In genomic region chr19:41904118-41904870, GRCh38 we compare ENCODE assay signal across 12 cellular contexts. TPM values are rescaled to one million over a fixed set of nuclear protein-coding genes. Genes with fewer than 3 reads are reported as not detected.
A peak's percentile ranks its signal among the peaks of the same experiment; 100 is the strongest.
DNase-seq lines count a peak whose midpoint lies in the region; ATAC-seq and TF ChIP-seq lines count a peak whose summit lies in the region.
"Had no signal": no experiment of that assay in that cellular context is flagged by ENCODE, and none has a peak within 500 bp of the region (broad histone marks: within the 10 kb centered on the region; RNA-seq: fewer than 3 reads in every experiment).

No MANE protein-coding gene starts in this region.

- no peak for TF ChIP-seq RAD21 in liver (IDR thresholded peaks at IDR 0.05)

- H3K4me3 ChIP-seq in CD8-positive, alpha-beta T cell (ENCODE audit: low read depth, low read length), result no peak overlapping the region
- H3K4me3 ChIP-seq in RWPE2 (ENCODE audit: severe bottlenecking) (no peak overlapping the region), liver (ENCODE audit: low read depth in 1 of 3, low read length in 3 of 3) (no peak overlapping the region)
- no peak overlapping the region for H3K4me3 ChIP-seq in effector memory CD4-positive, alpha-beta T cell (ENCODE audit: insufficient read depth, low read depth, low read length, poor library complexity, severe bottlenecking)
- H3K4me3 ChIP-seq: BLaER1 treated with 17β-estradiol and CSF1 and Interleukin-3, amounts not matched to agents 10 nM and 100 nM had no signal

- H4K5ac ChIP-seq in H9 (ENCODE audit: insufficient read length, low read depth, low read length), result no peak overlapping the region

- H2AFZ ChIP-seq in H9 (ENCODE audit: low read length), result no peak overlapping the region

- no peak overlapping the region for H4K91ac ChIP-seq in H9 (ENCODE audit: insufficient read length, low read depth, low read length)

- no peaks in the 10 kb centered on the region for H3K79me2 ChIP-seq in H9 (ENCODE audit: insufficient read depth, low read length)

- H3K79me1 ChIP-seq in H9 (ENCODE audit: insufficient read depth, low read depth, low read length, poor library complexity, severe bottlenecking), result no peaks in the 10 kb centered on the region

- no peak overlapping the region for H2BK120ac ChIP-seq in H9 (ENCODE audit: low read depth, low read length, poor library complexity, severe bottlenecking)

- peaks cover 61% of the 10 kb centered on the region for H3K4me1 ChIP-seq in CD8-positive, alpha-beta T cell (ENCODE audit: insufficient read depth, low read length)
- no peaks in the 10 kb centered on the region for H3K4me1 ChIP-seq in RWPE2 (ENCODE audit: insufficient read depth, poor library complexity, severe bottlenecking)
- H3K4me1 ChIP-seq in liver (ENCODE audit: control insufficient read depth in 4 of 4, insufficient read depth in 4 of 4, low read length in 3 of 4), result peaks cover 0 to 7% (median 4%) of the 10 kb centered on the region in 4 donors
- H3K4me1 ChIP-seq in effector memory CD4-positive, alpha-beta T cell (ENCODE audit: control insufficient read depth, insufficient read depth, low read length, poor library complexity, severe bottlenecking), result peaks cover 7% of the 10 kb centered on the region
- H3K4me1 ChIP-seq in H9 (ENCODE audit: insufficient read depth, low read length), result no peaks in the 10 kb centered on the region
- H3K4me1 ChIP-seq: foreskin keratinocyte had no signal

- H3K4me3 Mint-ChIP-seq in CD8-positive, alpha-beta T cell, result no peak overlapping the region
- no peak overlapping the region for H3K4me3 Mint-ChIP-seq in natural killer cell treated with Interleukin-12 subunit alpha and Interleukin-12 subunit beta and Interleukin-15 and Interleukin-18, amount 100 ng/mL, for 72 hours
- no peak overlapping the region for H3K4me3 Mint-ChIP-seq in H9

- H3K23me2 ChIP-seq in H9 (ENCODE audit: insufficient read length, low read depth, low read length, poor library complexity, severe bottlenecking), result no peaks in the 10 kb centered on the region

- H3K4me2 ChIP-seq in H9 (ENCODE audit: insufficient read depth, insufficient read length, low read length), result no peak overlapping the region
- H3K4me2 ChIP-seq: BLaER1 treated with 17β-estradiol and CSF1 and Interleukin-3, amounts not matched to agents 10 nM and 100 nM had no signal

- H3K14ac ChIP-seq in H9 (ENCODE audit: insufficient read depth, low read length), result no peak overlapping the region

- no peaks in the 10 kb centered on the region for H3K27me3 ChIP-seq in CD8-positive, alpha-beta T cell (ENCODE audit: insufficient read depth, low read length)
- no peaks in the 10 kb centered on the region for H3K27me3 ChIP-seq in RWPE2 (ENCODE audit: insufficient read depth, poor library complexity, severe bottlenecking)
- H3K27me3 ChIP-seq in liver (ENCODE audit: control insufficient read depth in 4 of 4, insufficient read depth in 4 of 4, low read length in 3 of 4), result no peaks in the 10 kb centered on the region
- H3K27me3 ChIP-seq in effector memory CD4-positive, alpha-beta T cell (replicated peaks; ENCODE audit: control insufficient read depth, insufficient read depth, low read length, poor library complexity, severe bottlenecking), result no peaks in the 10 kb centered on the region
- no peaks in the 10 kb centered on the region; the same call in 1 of the 2 replicates for H3K27me3 ChIP-seq in H9 (ENCODE audit: insufficient read depth, low read length)
- H3K27me3 ChIP-seq: BLaER1 treated with 17β-estradiol and CSF1 and Interleukin-3, amounts not matched to agents 10 nM and 100 nM; foreskin keratinocyte had no signal

- H4K8ac ChIP-seq in H9 (replicated peaks; ENCODE audit: insufficient read length, low read depth, low read length), result no peak overlapping the region

- 81% methylated on average over 30 of the region's 30 CpGs for WGBS in liver
- WGBS in H9 (ENCODE audit: extremely low coverage, insufficient read length, low lambda C conversion rate), result no CpG with 5 or more reads among the region's 30 CpGs

- TF ChIP-seq CTCF in CD8-positive, alpha-beta T cell (IDR thresholded peaks at IDR 0.05), result no peak
- TF ChIP-seq CTCF in RWPE2 (IDR thresholded peaks at IDR 0.05; ENCODE audit: poor library complexity, severe bottlenecking) (no peak), liver (IDR thresholded peaks at IDR 0.05; ENCODE audit: low read depth, low read length, missing input control) (no peak), H9 (conservative IDR thresholded peaks at IDR 0.05) (no peak)

- peak overlapping the region; percentile 29 for H3K27ac Mint-ChIP-seq in CD8-positive, alpha-beta T cell
- H3K27ac Mint-ChIP-seq in natural killer cell treated with Interleukin-12 subunit alpha and Interleukin-12 subunit beta and Interleukin-15 and Interleukin-18, amount 100 ng/mL, for 72 hours, result no peak overlapping the region
- no peak overlapping the region; a peak in 2 of 7 replicates for H3K27ac Mint-ChIP-seq in H9

- H3K9me3 ChIP-seq in CD8-positive, alpha-beta T cell (ENCODE audit: low read length), result no peaks in the 10 kb centered on the region
- H3K9me3 ChIP-seq in RWPE2 (ENCODE audit: severe bottlenecking) (no peaks in the 10 kb centered on the region), liver (ENCODE audit: control insufficient read depth in 4 of 4, low read length in 3 of 4) (no peaks in the 10 kb centered on the region), H9 (ENCODE audit: control insufficient read depth, low read depth, low read length) (no peaks in the 10 kb centered on the region)
- H3K9me3 ChIP-seq in effector memory CD4-positive, alpha-beta T cell (ENCODE audit: control insufficient read depth, low read length), result no peaks in the 10 kb centered on the region
- H3K9me3 ChIP-seq: BLaER1 treated with 17β-estradiol and CSF1 and Interleukin-3, amounts not matched to agents 10 nM and 100 nM had no signal

- no peak overlapping the region for H3K18ac ChIP-seq in H9 (ENCODE audit: insufficient read length, low read depth, low read length)

- H2BK20ac ChIP-seq in H9 (ENCODE audit: low read depth, low read length, poor library complexity, severe bottlenecking), result no peak overlapping the region

- POLR2A ChIA-PET in CD8-positive, alpha-beta T cell (lab: Charles Lee), result interaction anchor here (2.6 to 18.1 kb wide), 2 partner anchors 8 to 17 kb away, joined by 11 to 253 read pairs; partner anchors contain the start of gene ARHGEF1

- peaks cover 72% of the 10 kb centered on the region for H3K36me3 Mint-ChIP-seq in CD8-positive, alpha-beta T cell
- peaks cover 8% of the 10 kb centered on the region for H3K36me3 Mint-ChIP-seq in natural killer cell treated with Interleukin-12 subunit alpha and Interleukin-12 subunit beta and Interleukin-15 and Interleukin-18, amount 100 ng/mL, for 72 hours
- peaks cover 17 to 61% (median 48%) of the 10 kb centered on the region in 3 experiments; a peak in 6 of 7 replicates for H3K36me3 Mint-ChIP-seq in H9 (ENCODE audit: insufficient read depth in 1 of 3, low read depth in 3 of 3)

- no peak for DNase-seq in CD8-positive, alpha-beta T cell
- DNase-seq in NCI-H1105 (lab: John Stamatoyannopoulos, UW), result peak; percentile 77
- no peak for DNase-seq in RWPE2 (ENCODE audit: low spot score)
- no peak for DNase-seq in effector memory CD4-positive, alpha-beta T cell
- DNase-seq in natural killer cell treated with Interleukin-12 subunit alpha and Interleukin-12 subunit beta and Interleukin-15 and Interleukin-18, amount 100 ng/mL, for 72 hours (ENCODE audit: low spot score), result no peak
- no peak for DNase-seq in H9
- DNase-seq: foreskin keratinocyte, T-helper 1 cell had no signal

- H3T11ph ChIP-seq in H9 (ENCODE audit: low read length), result no peak overlapping the region

- no peak overlapping the region for H2BK12ac ChIP-seq in H9 (ENCODE audit: insufficient read length, low read depth, low read length)

- H3K9ac ChIP-seq in liver (ENCODE audit: low read depth in 1 of 2, low read length in 2 of 2), result no peak overlapping the region
- no peak overlapping the region for H3K9ac ChIP-seq in H9 (ENCODE audit: extremely low read depth, insufficient read length, low read length)
- H3K9ac ChIP-seq: BLaER1 treated with 17β-estradiol and CSF1 and Interleukin-3, amounts not matched to agents 10 nM and 100 nM had no signal

- intact Hi-C loops in CD8-positive, alpha-beta T cell (cut with DNase I, micrococcal nuclease), result no loop called here

- H3K4ac ChIP-seq in H9 (ENCODE audit: low read depth, low read length), result no peak overlapping the region

- H3K9me3 Mint-ChIP-seq in CD8-positive, alpha-beta T cell, result no peaks in the 10 kb centered on the region
- no peaks in the 10 kb centered on the region for H3K9me3 Mint-ChIP-seq in natural killer cell treated with Interleukin-12 subunit alpha and Interleukin-12 subunit beta and Interleukin-15 and Interleukin-18, amount 100 ng/mL, for 72 hours
- H3K9me3 Mint-ChIP-seq in H9, result no peaks in the 10 kb centered on the region

- H2AK5ac ChIP-seq in H9 (ENCODE audit: insufficient read length, low read length), result no peak overlapping the region

- H3K36me3 ChIP-seq in CD8-positive, alpha-beta T cell (ENCODE audit: insufficient read depth, low read length), result peaks cover 67% of the 10 kb centered on the region
- H3K36me3 ChIP-seq in RWPE2 (ENCODE audit: low read depth) (peaks cover 74% of the 10 kb centered on the region), liver (ENCODE audit: control insufficient read depth in 4 of 4, insufficient read depth in 3 of 4, low read depth in 1 of 4, low read length in 3 of 4) (peaks cover 23 to 62% (median 28%) of the 10 kb centered on the region in 4 donors)
- peaks cover 75% of the 10 kb centered on the region for H3K36me3 ChIP-seq in effector memory CD4-positive, alpha-beta T cell (ENCODE audit: control insufficient read depth, insufficient read depth, low read length)

- no peak overlapping the region for H2BK5ac ChIP-seq in H9 (ENCODE audit: insufficient read length, low read length)

- H4K20me1 ChIP-seq in H9 (ENCODE audit: control insufficient read depth, insufficient read depth, insufficient read length), result no peaks in the 10 kb centered on the region

- no peak overlapping the region for H2BK15ac ChIP-seq in H9 (ENCODE audit: low read depth, low read length)

- CTCF ChIA-PET in CD8-positive, alpha-beta T cell (lab: Charles Lee), result interaction anchor here (10.1 kb wide), 1 partner anchor 31 kb away, joined by 44 read pairs; no protein-coding TSS in a partner anchor

- no peak overlapping the region for H3K23ac ChIP-seq in H9 (ENCODE audit: insufficient read length, low read depth, low read length)

- H3K27me3 Mint-ChIP-seq in CD8-positive, alpha-beta T cell (ENCODE audit: low read depth), result no peaks in the 10 kb centered on the region
- no peaks in the 10 kb centered on the region for H3K27me3 Mint-ChIP-seq in natural killer cell treated with Interleukin-12 subunit alpha and Interleukin-12 subunit beta and Interleukin-15 and Interleukin-18, amount 100 ng/mL, for 72 hours
- H3K27me3 Mint-ChIP-seq in H9 (ENCODE audit: low read depth), result peaks cover 3% of the 10 kb centered on the region

- no peak overlapping the region for H3K56ac ChIP-seq in H9 (ENCODE audit: insufficient read length, low read depth, low read length)

- peaks cover 44% of the 10 kb centered on the region for H3K4me1 Mint-ChIP-seq in CD8-positive, alpha-beta T cell (ENCODE audit: low read depth)
- peaks cover 6 to 27% of the 10 kb centered on the region in 2 donors for H3K4me1 Mint-ChIP-seq in natural killer cell treated with Interleukin-12 subunit alpha and Interleukin-12 subunit beta and Interleukin-15 and Interleukin-18, amount 100 ng/mL, for 72 hours (ENCODE audit: low read depth in 2 of 2)
- peaks cover 0 to 14% of the 10 kb centered on the region in 2 experiments; a peak in 2 of 4 replicates for H3K4me1 Mint-ChIP-seq in H9

- no peak overlapping the region for H3K27ac ChIP-seq in CD8-positive, alpha-beta T cell (ENCODE audit: low read depth, low read length)
- H3K27ac ChIP-seq in RWPE2 (ENCODE audit: poor library complexity, severe bottlenecking) (no peak overlapping the region), liver (ENCODE audit: low read depth in 1 of 2, low read length in 2 of 2) (no peak overlapping the region), H9 (ENCODE audit: insufficient read length, low read depth, low read length) (no peak overlapping the region)
- no peak overlapping the region for H3K27ac ChIP-seq in effector memory CD4-positive, alpha-beta T cell (ENCODE audit: insufficient read depth, low read length, poor library complexity, severe bottlenecking)
- H3K27ac ChIP-seq: BLaER1 treated with 17β-estradiol and CSF1 and Interleukin-3, amounts not matched to agents 10 nM and 100 nM; foreskin keratinocyte had no signal

- ATAC-seq in CD8-positive, alpha-beta T cell, result no peak
- peak; percentile 72 for ATAC-seq in RWPE2 (ENCODE audit: low read depth)
- ATAC-seq in natural killer cell treated with Interleukin-12 subunit alpha and Interleukin-12 subunit beta and Interleukin-15 and Interleukin-18, amount 100 ng/mL, for 72 hours, result no peak
- no peak for ATAC-seq in HG03469 (IDR thresholded peaks at IDR 0.05; ENCODE audit: unreplicated experiment)
- ATAC-seq: foreskin keratinocyte had no signal

RNA-seq across cellular contexts. Expression of gene ARHGEF1, which starts 21.3 kb away (rescaled TPM):
- 1,000 to 10,000 TPM; 1,125 to 1,160 TPM for total RNA-seq in CD8-positive, alpha-beta T cell
- total RNA-seq in liver (10 to 100 TPM; 13.2 to 30.1 TPM), H9 (2021) (47.0 and 50.3 TPM in 2 replicates)
- polyA plus RNA-seq in liver, result 10 to 100 TPM; 15.4 to 21.6 TPM
- 100 to 1,000 TPM; 321 to 444 TPM for total RNA-seq in natural killer cell treated with Interleukin-12 subunit alpha and Interleukin-12 subunit beta and Interleukin-15 and Interleukin-18, amount 100 ng/mL, for 72 hours

RNA-seq across cellular contexts. Expression of gene ERFL, which starts 24.0 kb away (rescaled TPM):
- 1 to 10 TPM; 5.4 to 6.8 TPM for total RNA-seq in CD8-positive, alpha-beta T cell
- total RNA-seq in liver, result not detected
- not detected for polyA plus RNA-seq in liver
- under 1 TPM; 0.67 TPM for total RNA-seq in natural killer cell treated with Interleukin-12 subunit alpha and Interleukin-12 subunit beta and Interleukin-15 and Interleukin-18, amount 100 ng/mL, for 72 hours
- 0.11 and 0.22 TPM in 2 replicates for total RNA-seq in H9 (2021)
- total RNA-seq: foreskin keratinocyte, NCI-H460 had no signal

RNA-seq across cellular contexts. Expression of gene CD79A, which starts 27.2 kb away (rescaled TPM):
- total RNA-seq in CD8-positive, alpha-beta T cell, result 10 to 100 TPM; 19.5 to 19.6 TPM
- total RNA-seq in liver (1 to 10 TPM in 1 of 2 donors, under 1 TPM in 1; 0.59 to 3.4 TPM), H9 (2021) (0.22 and 0.39 TPM in 2 replicates)
- polyA plus RNA-seq in liver, result 1 to 10 TPM in 1 of 2 donors, under 1 TPM in 1; 0.43 to 5.0 TPM
- total RNA-seq in natural killer cell treated with Interleukin-12 subunit alpha and Interleukin-12 subunit beta and Interleukin-15 and Interleukin-18, amount 100 ng/mL, for 72 hours, result 1 to 10 TPM in 1 of 2 donors, under 1 TPM in 1; 0.93 to 1.8 TPM
- total RNA-seq: NCI-H460 had no signal

RNA-seq across cellular contexts. Expression of gene RPS19, which starts 44.2 kb away (rescaled TPM):
- total RNA-seq in CD8-positive, alpha-beta T cell, result 1,000 to 10,000 TPM; 3,663 to 3,781 TPM
- total RNA-seq in liver, result 100 to 1,000 TPM; 275 to 344 TPM
- polyA plus RNA-seq in liver, result 100 to 1,000 TPM; 608 to 655 TPM
- 1,000 to 10,000 TPM; 1,532 to 1,595 TPM for total RNA-seq in natural killer cell treated with Interleukin-12 subunit alpha and Interleukin-12 subunit beta and Interleukin-15 and Interleukin-18, amount 100 ng/mL, for 72 hours
- total RNA-seq in H9 (2021), result 3,024 and 3,117 TPM in 2 replicates

RNA-seq across cellular contexts. Expression of gene RABAC1, which starts 54.8 kb away (rescaled TPM):
- total RNA-seq in CD8-positive, alpha-beta T cell, result 100 to 1,000 TPM in 1 of 2 experiments, 10 to 100 TPM in 1; 99.5 to 114 TPM
- 10 to 100 TPM; 43.2 to 52.1 TPM for total RNA-seq in liver
- 100 to 1,000 TPM; 147 to 161 TPM for polyA plus RNA-seq in liver
- total RNA-seq in natural killer cell treated with Interleukin-12 subunit alpha and Interleukin-12 subunit beta and Interleukin-15 and Interleukin-18, amount 100 ng/mL, for 72 hours, result 10 to 100 TPM; 79.6 to 89.7 TPM
- 94.0 and 105 TPM in 2 replicates for total RNA-seq in H9 (2021)

Comparison
In these comparisons a context has a peak if more than half of its experiments do, and no peak if none do; other contexts are left out.
1. RNA of gene CD79A, which starts 27.2 kb away (total RNA-seq): 19.5 to 19.6 TPM in CD8-positive, alpha-beta T cell; 0.59 to 3.4 TPM in liver, 0.93 to 1.8 TPM in natural killer cell treated with Interleukin-12 subunit alpha and Interleukin-12 subunit beta and Interleukin-15 and Interleukin-18, amount 100 ng/mL, for 72 hours and 0.22 to 0.39 TPM in H9; every median in the first group is over 4 times any median in the second.